ENCODE assay signal across 16 cellular contexts in the genomic region with DNA sequence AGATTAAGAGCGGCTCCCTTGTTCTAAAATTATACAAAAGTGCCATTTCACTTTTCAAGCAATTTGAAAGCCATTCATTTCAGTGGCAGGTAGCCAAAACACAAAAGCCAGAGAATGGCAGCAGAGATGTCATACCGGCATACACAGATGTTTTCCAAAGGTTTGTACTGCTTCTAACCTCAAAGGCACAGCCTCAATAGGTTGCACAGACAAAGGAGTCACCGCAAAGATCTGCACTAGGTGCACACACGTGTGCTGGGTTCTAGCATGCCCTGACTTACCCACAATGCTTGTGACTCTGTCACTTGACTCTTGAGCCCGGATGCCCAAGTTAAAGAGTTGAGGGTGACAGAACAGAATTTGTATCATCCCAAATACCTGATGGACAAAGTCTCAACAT.
DNase-seq lines count a peak whose midpoint lies in the region; ATAC-seq and TF ChIP-seq lines count a peak whose summit lies in the region.
"Had no signal": no experiment of that assay in that cellular context is flagged by ENCODE, and none has a peak within 500 bp of the region (broad histone marks: within the 10 kb centered on the region; RNA-seq: fewer than 3 reads in every experiment).

No MANE protein-coding gene starts in this region.

- H3K4me3 ChIP-seq in neural cell (ENCODE audit: low read length), result no peak overlapping the region

- H3K9ac ChIP-seq in neural cell (ENCODE audit: low read length), result no peak overlapping the region

- DNase-seq in NCI-H2107 treated with DMSO at 0.1 percent for 48 hours (lab: John Stamatoyannopoulos, UW; ENCODE audit: unreplicated experiment), result peak; percentile 40
- no peak for DNase-seq in NCI-H2107 (lab: John Stamatoyannopoulos, UW)
- peak; percentile 85 for DNase-seq in NCI-H1105 treated with DMSO at 0.1 percent for 48 hours (lab: John Stamatoyannopoulos, UW)
- peak; percentile 2 for DNase-seq in RPMI8226
- DNase-seq in activated naive CD4-positive, alpha-beta T cell treated with Interleukin-2 at 50 U/mL for 16 hours, result no peak
- DNase-seq in SIG-M5 treated with dmso at 0.1 percent for 504 hours (lab: John Stamatoyannopoulos, UW; ENCODE audit: unreplicated experiment), result no peak
- DNase-seq: CD8-positive, alpha-beta T cell; COR-L47; DMS153; DMS79 treated with DMSO at 0.1 percent for 48 hours; EL; IMR-90 had no signal

- H3K36me3 ChIP-seq in neural cell (ENCODE audit: insufficient read depth, low read length), result no peaks in the 10 kb centered on the region

- H4K20me1 ChIP-seq in neural cell (ENCODE audit: insufficient read depth), result no peaks in the 10 kb centered on the region

- H3K79me2 ChIP-seq in neural cell (replicated peaks; ENCODE audit: insufficient read depth, low read length), result no peaks in the 10 kb centered on the region

- H3K27ac ChIP-seq in neural cell (ENCODE audit: low read length), result no peak overlapping the region
- H3K27ac ChIP-seq: 22Rv1 had no signal

- H3K27me3 ChIP-seq in neural cell (ENCODE audit: insufficient read depth, low read depth, low read length), result no peaks in the 10 kb centered on the region

- no peak for ATAC-seq in HG02678 (IDR thresholded peaks at IDR 0.05; ENCODE audit: unreplicated experiment)
- ATAC-seq: CD8-positive, alpha-beta T cell; HCT116 had no signal

- H3K9me2 ChIP-seq in neural cell (ENCODE audit: insufficient read depth, low read length), result no peaks in the 10 kb centered on the region

- no peak for TF ChIP-seq RAD21 in neural cell (conservative IDR thresholded peaks at IDR 0.05)

- no peak overlapping the region for H3K4me2 ChIP-seq in neural cell (ENCODE audit: low read length)

- no peak for TF ChIP-seq CTCF in neural cell (IDR thresholded peaks at IDR 0.05; ENCODE audit: poor library complexity, severe bottlenecking)

- H2AFZ ChIP-seq in neural cell (ENCODE audit: low read depth, low read length), result no peak overlapping the region

- H3K9me3 ChIP-seq in neural cell (ENCODE audit: low read length), result no peaks in the 10 kb centered on the region

- peak; percentile 35 for TF ChIP-seq EP300 in neural cell (conservative IDR thresholded peaks at IDR 0.05; ENCODE audit: poor library complexity, severe bottlenecking)

- H3F3A ChIP-seq in neural cell (ENCODE audit: insufficient read depth, low read length, poor library complexity, severe bottlenecking), result no peaks in the 10 kb centered on the region

TF ChIP-seq in neural cell, 6 proteins besides CTCF, POLR2A, EP300 and RAD21:
- TF ChIP-seq TAF1 (IDR thresholded peaks at IDR 0.05; ENCODE audit: low read depth), result no peak
- TF ChIP-seq EZH2 (IDR thresholded peaks at IDR 0.05; ENCODE audit: borderline replicate concordance, insufficient read depth, low read length, poor library complexity, severe bottlenecking), result no peak
- TF ChIP-seq POLR2AphosphoS5 (IDR thresholded peaks at IDR 0.05), result peak; percentile 14
- TF ChIP-seq MXI1 (conservative IDR thresholded peaks at IDR 0.05; ENCODE audit: poor library complexity, severe bottlenecking), result no peak
- no peak for TF ChIP-seq SMC3 (conservative IDR thresholded peaks at IDR 0.05; ENCODE audit: poor library complexity)

Comparison
In these comparisons a context has a peak if more than half of its experiments do, and no peak if none do; other contexts are left out.
1. DNase-seq: peak in NCI-H2107 treated with DMSO at 0.1 percent for 48 hours (single experiment), NCI-H1105 treated with DMSO at 0.1 percent for 48 hours (single experiment) and RPMI8226 (single experiment); none in NCI-H2107 (single experiment), activated naive CD4-positive, alpha-beta T cell treated with Interleukin-2 at 50 U/mL for 16 hours (single experiment) and SIG-M5 treated with dmso at 0.1 percent for 504 hours (single experiment).